ENCODE assay signal across 1 cellular context in genomic region chr11:118314985-118315384, GRCh38.
TF ChIP-seq lines count a peak whose summit lies in the region.

No MANE protein-coding gene starts in this region.

TF ChIP-seq in H1, 55 proteins besides CTCF, POLR2A, EP300 and RAD21:
- no peak for TF ChIP-seq RBBP5 (IDR thresholded peaks at IDR 0.05; ENCODE audit: borderline replicate concordance, low read depth, low read length)
- TF ChIP-seq EGR1 (IDR thresholded peaks at IDR 0.05; ENCODE audit: borderline replicate concordance, low read depth, low read length) = no peak
- TF ChIP-seq USF2 (IDR thresholded peaks at IDR 0.05; ENCODE audit: low read length) = no peak
- no peak for TF ChIP-seq SRF (IDR thresholded peaks at IDR 0.05; ENCODE audit: low read depth, low read length)
- no peak for TF ChIP-seq SP4 (IDR thresholded peaks at IDR 0.05; ENCODE audit: low read length)
- TF ChIP-seq SUZ12 (IDR thresholded peaks at IDR 0.05; ENCODE audit: low read length) = no peak
- no peak for TF ChIP-seq RXRA (IDR thresholded peaks at IDR 0.05; ENCODE audit: insufficient read depth, low read depth, low read length)
- no peak for TF ChIP-seq SIX5 (IDR thresholded peaks at IDR 0.05; ENCODE audit: low read depth, low read length)
- no peak for TF ChIP-seq ASH2L (IDR thresholded peaks at IDR 0.05; ENCODE audit: low read length)
- no peak for TF ChIP-seq KDM5A (IDR thresholded peaks at IDR 0.05; ENCODE audit: low read length)
- TF ChIP-seq POLR2AphosphoS5 (IDR thresholded peaks at IDR 0.05; ENCODE audit: low read depth, low read length) = no peak
- TF ChIP-seq CREB1 (IDR thresholded peaks at IDR 0.05) = no peak
- no peak for TF ChIP-seq EZH2 (IDR thresholded peaks at IDR 0.05; ENCODE audit: low read depth, low read length, severe bottlenecking)
